34 cellular contexts compared by ENCODE assay signal in the genomic region with DNA sequence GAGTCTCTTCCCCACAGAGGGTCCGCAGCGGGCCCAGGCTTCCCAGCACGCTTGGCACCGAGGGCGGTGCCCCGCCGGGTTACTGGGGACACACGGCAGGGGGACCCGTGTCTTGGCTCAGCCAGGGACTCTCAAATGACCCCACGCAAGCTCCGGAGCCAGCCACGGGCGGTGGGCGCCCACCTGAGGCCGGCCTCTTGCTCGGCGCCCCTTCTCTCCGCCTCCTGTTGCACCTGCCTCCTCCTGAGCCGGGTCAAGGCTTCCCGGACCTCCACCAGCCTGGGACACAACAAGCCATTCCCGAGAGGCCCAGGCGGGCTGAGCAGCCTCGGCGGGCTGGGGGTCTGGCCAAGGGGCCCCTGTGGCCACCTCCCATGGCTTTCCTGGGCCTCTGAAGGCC. TPM values are rescaled to one million over a fixed set of nuclear protein-coding genes. Genes with fewer than 3 reads are reported as not detected.
"Had no signal": no experiment of that assay in that cellular context is flagged by ENCODE, and none has a peak within 500 bp of the region (broad histone marks: within the 10 kb centered on the region; RNA-seq: fewer than 3 reads in every experiment).

No MANE protein-coding gene starts in this region.

- H3K27ac ChIP-seq: ovary, parathyroid adenoma, psoas muscle, skin epidermis, spleen, suprapubic skin, testis, tibial artery, transverse colon, upper lobe of right lung, uterus had no signal

- H3K9me3 Mint-ChIP-seq: naive thymus-derived CD8-positive, alpha-beta T cell; natural killer cell treated with Interleukin-12 subunit alpha and Interleukin-12 subunit beta and Interleukin-15 and Interleukin-18, amount 100 ng/mL, for 72 hours; nephron progenitor cell; neural crest cell; stimulated activated memory B cell treated with anti-CD40 and anti-IgM and Interleukin-4, amounts not matched to agents 10 μg/mL and 1 μg/mL and 100 μg/mL, for 72 hours; stimulated activated naive CD8-positive, alpha-beta T cell treated with anti-CD3 and anti-CD28 coated beads, Interleukin-15, amount 100 ng/mL, for 72 hours; type B pancreatic cell had no signal

- DNase-seq: naive thymus-derived CD8-positive, alpha-beta T cell; nephron progenitor cell; occipital lobe; ovary; posterior cingulate gyrus; psoas muscle; right cardiac atrium; spleen; stimulated activated CD4-positive, alpha-beta T cell treated with anti-CD3 and anti-CD28 coated beads, Interleukin-12 subunit alpha, Interleukin-12 subunit beta, amount 100 ng/mL, for 4 hours; stimulated activated CD4-positive, alpha-beta T cell treated with anti-CD3 and anti-CD28 coated beads, Interleukin-1b, Interleukin-23, amount 100 ng/mL, for 48 hours; stimulated activated CD4-positive, alpha-beta T cell treated with anti-CD3 and anti-CD28 coated beads, Interleukin-4, amount 100 ng/mL, for 1 hour; stimulated activated CD4-positive, alpha-beta T cell treated with anti-CD3 and anti-CD28 coated beads, Interleukin-4, amount 100 ng/mL, for 4 hours; stimulated activated CD8-positive, alpha-beta memory T cell treated with anti-CD3 and anti-CD28 coated beads, Interleukin-4, amount 100 ng/mL, for 48 hours; stimulated activated naive CD4-positive, alpha-beta T cell; stimulated activated naive CD8-positive, alpha-beta T cell treated with anti-CD3 and anti-CD28 coated beads, Interleukin-15, amount 100 ng/mL, for 72 hours; stimulated activated naive CD8-positive, alpha-beta T cell treated with anti-CD3 and anti-CD28 coated beads, Interleukin-15, Interleukin-2, amounts not matched to agents 100 U/mL and 50 U/mL, for 24 hours; testis; tibial artery; transverse colon; upper lobe of right lung; uterus had no signal

- H3K9ac ChIP-seq: parathyroid adenoma had no signal

- H3K36me3 ChIP-seq: ovary, uterus had no signal

- H3K9me3 ChIP-seq: ovary, psoas muscle, spleen, suprapubic skin, testis, tibial artery, transverse colon, upper lobe of right lung, uterus had no signal

- H3K4me3 ChIP-seq: ovary, psoas muscle, skin epidermis, smooth muscle cell, spleen, suprapubic skin, testis, tibial artery, transverse colon, upper lobe of right lung, uterus had no signal

- H3K36me3 Mint-ChIP-seq: natural killer cell treated with Interleukin-12 subunit alpha and Interleukin-12 subunit beta and Interleukin-15 and Interleukin-18, amount 100 ng/mL, for 72 hours; type B pancreatic cell had no signal

- ATAC-seq: naive thymus-derived CD8-positive, alpha-beta T cell; natural killer cell treated with Interleukin-12 subunit alpha and Interleukin-12 subunit beta and Interleukin-15 and Interleukin-18, amount 100 ng/mL, for 72 hours; psoas muscle; sciatic nerve; stimulated activated memory B cell treated with anti-CD40 and anti-IgM and Interleukin-4, amounts not matched to agents 10 μg/mL and 1 μg/mL and 100 μg/mL, for 72 hours; stimulated activated naive CD8-positive, alpha-beta T cell treated with anti-CD3 and anti-CD28 coated beads, Interleukin-15, amount 100 ng/mL, for 72 hours; stimulated activated naive CD8-positive, alpha-beta T cell treated with anti-CD3 and anti-CD28 coated beads, Interleukin-15, Interleukin-2, amounts not matched to agents 100 U/mL and 50 U/mL, for 24 hours; upper lobe of right lung had no signal

- H3K27ac Mint-ChIP-seq: naive thymus-derived CD8-positive, alpha-beta T cell; natural killer cell treated with Interleukin-12 subunit alpha and Interleukin-12 subunit beta and Interleukin-15 and Interleukin-18, amount 100 ng/mL, for 72 hours; nephron progenitor cell; progenitor cell of endocrine pancreas; stimulated activated memory B cell treated with anti-CD40 and anti-IgM and Interleukin-4, amounts not matched to agents 10 μg/mL and 1 μg/mL and 100 μg/mL, for 72 hours; type B pancreatic cell had no signal

- H3K79me2 ChIP-seq: parathyroid adenoma had no signal

- H3K27me3 ChIP-seq: ovary, spleen, suprapubic skin, testis, tibial artery, transverse colon, upper lobe of right lung, uterus had no signal

- H3K4me2 ChIP-seq: smooth muscle cell had no signal

- H2AFZ ChIP-seq: parathyroid adenoma had no signal

- H3K27me3 Mint-ChIP-seq: naive thymus-derived CD8-positive, alpha-beta T cell; natural killer cell treated with Interleukin-12 subunit alpha and Interleukin-12 subunit beta and Interleukin-15 and Interleukin-18, amount 100 ng/mL, for 72 hours; progenitor cell of endocrine pancreas; stimulated activated memory B cell treated with anti-CD40 and anti-IgM and Interleukin-4, amounts not matched to agents 10 μg/mL and 1 μg/mL and 100 μg/mL, for 72 hours; stimulated activated naive CD8-positive, alpha-beta T cell treated with anti-CD3 and anti-CD28 coated beads, Interleukin-15, amount 100 ng/mL, for 72 hours; type B pancreatic cell had no signal

- H3K4me3 Mint-ChIP-seq: naive thymus-derived CD8-positive, alpha-beta T cell; natural killer cell treated with Interleukin-12 subunit alpha and Interleukin-12 subunit beta and Interleukin-15 and Interleukin-18, amount 100 ng/mL, for 72 hours; nephron progenitor cell; neural crest cell; stimulated activated memory B cell treated with anti-CD40 and anti-IgM and Interleukin-4, amounts not matched to agents 10 μg/mL and 1 μg/mL and 100 μg/mL, for 72 hours; stimulated activated naive CD8-positive, alpha-beta T cell treated with anti-CD3 and anti-CD28 coated beads, Interleukin-15, amount 100 ng/mL, for 72 hours; type B pancreatic cell had no signal

- H3K4me1 Mint-ChIP-seq: naive thymus-derived CD8-positive, alpha-beta T cell; neural crest cell; stimulated activated naive CD8-positive, alpha-beta T cell treated with anti-CD3 and anti-CD28 coated beads, Interleukin-15, amount 100 ng/mL, for 72 hours had no signal

- H3K4me1 ChIP-seq: parathyroid adenoma, psoas muscle, suprapubic skin, testis, tibial artery, transverse colon, upper lobe of right lung, uterus had no signal

RNA-seq across cellular contexts. Expression of gene CCDC154, which starts 1.7 kb away (rescaled TPM):
- total RNA-seq: smooth muscle cell had no signal
- polyA plus RNA-seq: naive thymus-derived CD8-positive, alpha-beta T cell had no signal

RNA-seq across cellular contexts. Expression of gene PERCC1, which starts 11.8 kb away (rescaled TPM):
- total RNA-seq: neural crest cell, occipital lobe, osteoblast, psoas muscle, renal cortical epithelial cell, sciatic nerve, smooth muscle cell, upper lobe of right lung, urinary bladder, uterus had no signal
- polyA plus RNA-seq: smooth muscle cell, urinary bladder had no signal
